Comparison of ENCODE assay signal across 8 cellular contexts in genomic region chr3:129688310-129688895, GRCh38.
DNase-seq lines count a peak whose midpoint lies in the region; ATAC-seq lines count a peak whose summit lies in the region.

No MANE protein-coding gene starts in this region.

- no peak overlapping the region for H3K23ac ChIP-seq in neuronal stem cell (ENCODE audit: low read depth, low read length, poor library complexity)

- no peak overlapping the region for H2BK120ac ChIP-seq in neuronal stem cell (ENCODE audit: low read depth, low read length)

- H3K79me1 ChIP-seq in neuronal stem cell (ENCODE audit: low read depth, low read length), result peaks cover 2% of the 10 kb centered on the region

- WGBS in neuronal stem cell (ENCODE audit: extremely low coverage in 2 of 2, insufficient read length in 2 of 2, insufficient replicate concordance in 1 of 2), 2 donors, result no CpG with 5 or more reads among the region's 11 CpGs

- peak overlapping the region; percentile 27 for H3K4me3 ChIP-seq in SJSA1
- H3K4me3 ChIP-seq in neuronal stem cell (ENCODE audit: low read length in 2 of 2), result peak overlapping the region; percentile 0 to 51
- H3K4me3 ChIP-seq in effector memory CD4-positive, alpha-beta T cell (ENCODE audit: insufficient read depth, low read depth, low read length, poor library complexity, severe bottlenecking), result no peak overlapping the region

- H3K9me3 ChIP-seq in SJSA1 (replicated peaks), result no peaks in the 10 kb centered on the region
- peaks cover 0 to 6% of the 10 kb centered on the region in 2 donors for H3K9me3 ChIP-seq in neuronal stem cell (replicated peaks in 1 of 2; ENCODE audit: control insufficient read depth in 2 of 2, insufficient read depth in 1 of 2, low read depth in 1 of 2, low read length in 2 of 2)
- H3K9me3 ChIP-seq in T-helper 17 cell (ENCODE audit: control insufficient read depth, low read length, poor library complexity, severe bottlenecking), result no peaks in the 10 kb centered on the region
- H3K9me3 ChIP-seq in effector memory CD4-positive, alpha-beta T cell (ENCODE audit: control insufficient read depth, low read length), result no peaks in the 10 kb centered on the region

- peak overlapping the region; percentile 13 for H2AFZ ChIP-seq in neuronal stem cell (ENCODE audit: low read length)

- no peaks in the 10 kb centered on the region for H3K36me3 Mint-ChIP-seq in T-helper 17 cell (ENCODE audit: low read depth)

- peaks cover 7% of the 10 kb centered on the region; the same call in 1 of the 2 replicates for H3K4me1 ChIP-seq in SJSA1 (replicated peaks)
- H3K4me1 ChIP-seq in neuronal stem cell (ENCODE audit: control insufficient read depth in 2 of 2, insufficient read depth in 1 of 2, low read depth in 1 of 2, low read length in 2 of 2), result peaks cover 10 to 31% of the 10 kb centered on the region in 2 donors
- no peaks in the 10 kb centered on the region for H3K4me1 ChIP-seq in effector memory CD4-positive, alpha-beta T cell (ENCODE audit: control insufficient read depth, insufficient read depth, low read length, poor library complexity, severe bottlenecking)

- no peak overlapping the region for H4K91ac ChIP-seq in neuronal stem cell (ENCODE audit: low read depth, low read length, poor library complexity)

- no peak overlapping the region for H4K8ac ChIP-seq in neuronal stem cell (ENCODE audit: low read depth, low read length)

- H3K4me1 Mint-ChIP-seq in T-helper 17 cell, result peaks cover 13% of the 10 kb centered on the region

- no peak overlapping the region for H2AK5ac ChIP-seq in neuronal stem cell (ENCODE audit: low read depth, low read length)

- H2BK5ac ChIP-seq in neuronal stem cell (ENCODE audit: low read length), result no peak overlapping the region

- no peak overlapping the region for H2BK15ac ChIP-seq in neuronal stem cell (ENCODE audit: low read length)

- no peaks in the 10 kb centered on the region for H3K27me3 Mint-ChIP-seq in T-helper 17 cell

- no peaks in the 10 kb centered on the region for H3K27me3 ChIP-seq in SJSA1 (replicated peaks)
- H3K27me3 ChIP-seq in neuronal stem cell (ENCODE audit: control insufficient read depth in 3 of 3, insufficient read depth in 3 of 3, low read depth in 1 of 3, low read length in 3 of 3), result no peaks in the 10 kb centered on the region
- H3K27me3 ChIP-seq in effector memory CD4-positive, alpha-beta T cell (replicated peaks; ENCODE audit: control insufficient read depth, insufficient read depth, low read length, poor library complexity, severe bottlenecking), result no peaks in the 10 kb centered on the region

- H3K27ac ChIP-seq in SJSA1 (no peak overlapping the region), neuronal stem cell (replicated peaks; ENCODE audit: low read length) (peak overlapping the region; percentile 58)
- no peak overlapping the region for H3K27ac ChIP-seq in effector memory CD4-positive, alpha-beta T cell (ENCODE audit: insufficient read depth, low read length, poor library complexity, severe bottlenecking)

- no peak overlapping the region for H2BK12ac ChIP-seq in neuronal stem cell (ENCODE audit: low read length)

- no peak overlapping the region for H3K27ac Mint-ChIP-seq in T-helper 17 cell

- no peak overlapping the region for H3K18ac ChIP-seq in neuronal stem cell (ENCODE audit: low read length)

- no peaks in the 10 kb centered on the region for H3K36me3 ChIP-seq in SJSA1
- no peaks in the 10 kb centered on the region for H3K36me3 ChIP-seq in neuronal stem cell (replicated peaks in 1 of 2; ENCODE audit: control insufficient read depth in 2 of 2, insufficient read depth in 2 of 2, low read length in 2 of 2)
- H3K36me3 ChIP-seq in effector memory CD4-positive, alpha-beta T cell (ENCODE audit: control insufficient read depth, insufficient read depth, low read length), result no peaks in the 10 kb centered on the region

- no peak overlapping the region for H3K9ac ChIP-seq in neuronal stem cell (ENCODE audit: low read depth, low read length, poor library complexity)

- DNase-seq in DMS153 treated with DMSO at 0.1 percent for 48 hours (lab: John Stamatoyannopoulos, UW; ENCODE audit: unreplicated experiment) (peak; percentile 80), SJSA1 (ENCODE audit: low read depth in 1 of 2, low spot score in 2 of 2) (peak; percentile 31 to 49), head of caudate nucleus (peak; percentile 75 to 96 (median 90)), neuronal stem cell (ENCODE audit: low spot score) (peak; percentile 72), T-helper 17 cell (no peak)
- DNase-seq in effector memory CD4-positive, alpha-beta T cell, result no peak
- DNase-seq in activated effector memory CD4-positive, alpha-beta T cell treated with anti-CD3 and anti-CD28 coated beads, Interleukin-2, amount 50 U/mL, for 16 hours, result no peak

- H3K4me2 ChIP-seq in neuronal stem cell (ENCODE audit: insufficient read depth, low read length, poor library complexity, severe bottlenecking), result peak overlapping the region; percentile 48

- H3K4ac ChIP-seq in neuronal stem cell (ENCODE audit: low read length), result no peak overlapping the region

- H3K14ac ChIP-seq in neuronal stem cell (ENCODE audit: low read length), result no peak overlapping the region

- intact Hi-C loops in head of caudate nucleus (cut with DNase I), result no loop called here

- ATAC-seq in T-helper 17 cell (no peak), HG03442 (IDR thresholded peaks at IDR 0.05; ENCODE audit: unreplicated experiment) (no peak)

- no peak overlapping the region for H3K4me3 Mint-ChIP-seq in T-helper 17 cell

Comparison
In these comparisons a context has a peak if more than half of its experiments do, and no peak if none do; other contexts are left out.
1. DNase-seq: peak in DMS153 treated with DMSO at 0.1 percent for 48 hours (single experiment), SJSA1 (2 of 2), head of caudate nucleus (42 of 42) and neuronal stem cell (single experiment); none in T-helper 17 cell (0 of 3), effector memory CD4-positive, alpha-beta T cell (0 of 3) and activated effector memory CD4-positive, alpha-beta T cell treated with anti-CD3 and anti-CD28 coated beads, Interleukin-2, amount 50 U/mL, for 16 hours (single experiment).